9 cellular contexts compared by ENCODE assay signal in the genomic region with DNA sequence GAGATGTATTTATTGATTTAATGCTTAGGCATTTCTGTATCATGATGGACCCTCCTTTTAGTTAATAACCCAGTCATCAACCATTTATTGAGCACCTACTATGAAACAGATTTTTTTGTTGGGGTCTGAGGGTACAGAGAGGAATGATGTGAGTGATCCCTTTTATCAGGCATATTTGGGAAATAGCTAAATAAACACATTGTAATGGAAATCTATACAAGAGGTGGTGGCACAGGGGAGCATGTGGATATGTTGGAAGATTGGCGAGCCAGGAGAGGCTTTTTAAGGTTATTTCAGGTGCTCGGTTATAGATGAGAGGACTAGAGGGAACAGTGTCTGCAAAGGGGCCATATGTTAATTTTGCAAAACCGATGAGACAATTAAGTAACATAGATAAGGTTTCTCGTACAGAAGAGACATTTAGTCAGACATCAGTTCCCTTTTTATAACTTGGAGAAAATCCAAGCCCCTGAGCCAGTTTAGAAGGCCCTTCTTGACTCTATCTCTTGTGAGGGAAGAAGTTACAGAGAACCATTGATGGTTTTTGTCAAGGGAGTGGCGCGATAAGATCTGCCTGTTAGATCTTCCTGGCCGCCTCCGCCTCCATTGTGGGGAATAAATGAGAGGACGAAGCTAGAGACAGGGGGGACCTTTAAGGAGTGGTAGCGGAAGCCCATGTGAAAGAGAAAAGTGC. TPM values are rescaled to one million over a fixed set of nuclear protein-coding genes. Genes with fewer than 3 reads are reported as not detected.
DNase-seq lines count a peak whose midpoint lies in the region; TF ChIP-seq lines count a peak whose summit lies in the region.
"Had no signal": no experiment of that assay in that cellular context is flagged by ENCODE, and none has a peak within 500 bp of the region (broad histone marks: within the 10 kb centered on the region; RNA-seq: fewer than 3 reads in every experiment).

No MANE protein-coding gene starts in this region.

- no peaks in the 10 kb centered on the region for H3K9me3 ChIP-seq in neural cell (ENCODE audit: low read length)

- H3K27ac ChIP-seq in neural cell (ENCODE audit: low read length), result no peak overlapping the region

- H3K27me3 ChIP-seq in neural cell (ENCODE audit: insufficient read depth, low read depth, low read length), result no peaks in the 10 kb centered on the region

- H2AFZ ChIP-seq in neural cell (ENCODE audit: low read depth, low read length), result no peak overlapping the region

- peak overlapping the region; percentile 84 for H3K4me2 ChIP-seq in neural cell (ENCODE audit: low read length)

- no peak for TF ChIP-seq RAD21 in neural cell (conservative IDR thresholded peaks at IDR 0.05)

- H3F3A ChIP-seq in neural cell (ENCODE audit: insufficient read depth, low read length, poor library complexity, severe bottlenecking), result no peaks in the 10 kb centered on the region

- no peaks in the 10 kb centered on the region for H4K20me1 ChIP-seq in neural cell (ENCODE audit: insufficient read depth)

- peak; percentile 83 for DNase-seq in MV-4-11 (lab: John Stamatoyannopoulos, UW)
- no peak for DNase-seq in astrocyte of the cerebellum (ENCODE audit: low read depth)
- no peak for DNase-seq in NCI-H2081 treated with DMSO at 0.1 percent for 48 hours (lab: John Stamatoyannopoulos, UW)
- no peak for DNase-seq in NCI-H226
- no peak for DNase-seq in NCI-H345 (lab: John Stamatoyannopoulos, UW)
- no peak for DNase-seq in GM19240 (ENCODE audit: insufficient read length, low spot score)
- DNase-seq: dermis blood vessel endothelial cell had no signal

- no peak for TF ChIP-seq EP300 in neural cell (conservative IDR thresholded peaks at IDR 0.05; ENCODE audit: poor library complexity, severe bottlenecking)

- TF ChIP-seq CTCF in astrocyte of the cerebellum (IDR thresholded peaks at IDR 0.05; ENCODE audit: low read depth, low read length, missing control alignments) (no peak), neural cell (IDR thresholded peaks at IDR 0.05; ENCODE audit: poor library complexity, severe bottlenecking) (no peak)

- no peaks in the 10 kb centered on the region for H3K36me3 ChIP-seq in neural cell (ENCODE audit: insufficient read depth, low read length)

- no peak overlapping the region for H3K9ac ChIP-seq in neural cell (ENCODE audit: low read length)

- peaks cover 62% of the 10 kb centered on the region for H3K79me2 ChIP-seq in neural cell (replicated peaks; ENCODE audit: insufficient read depth, low read length)

- H3K9me2 ChIP-seq in neural cell (ENCODE audit: insufficient read depth, low read length), result no peaks in the 10 kb centered on the region

- in situ Hi-C loops in astrocyte of the cerebellum (cut with HindIII; ENCODE audit: low sequenced_read_pairs), result no loop called here

- H3K4me3 ChIP-seq in GM08714 (ENCODE audit: low read length) (peak overlapping the region; percentile 63), astrocyte of the cerebellum (ENCODE audit: low read depth, low read length) (peak overlapping the region; percentile 92), neural cell (ENCODE audit: low read length) (peak overlapping the region; percentile 94)

TF ChIP-seq in neural cell, 6 proteins besides CTCF, POLR2A, EP300 and RAD21:
- TF ChIP-seq POLR2AphosphoS5 (IDR thresholded peaks at IDR 0.05) (no peak), SMC3 (conservative IDR thresholded peaks at IDR 0.05; ENCODE audit: poor library complexity) (no peak), MXI1 (conservative IDR thresholded peaks at IDR 0.05; ENCODE audit: poor library complexity, severe bottlenecking) (no peak), EZH2 (IDR thresholded peaks at IDR 0.05; ENCODE audit: borderline replicate concordance, insufficient read depth, low read length, poor library complexity, severe bottlenecking) (no peak), TAF1 (IDR thresholded peaks at IDR 0.05; ENCODE audit: low read depth) (no peak)
- TF ChIP-seq, protein P1, sequence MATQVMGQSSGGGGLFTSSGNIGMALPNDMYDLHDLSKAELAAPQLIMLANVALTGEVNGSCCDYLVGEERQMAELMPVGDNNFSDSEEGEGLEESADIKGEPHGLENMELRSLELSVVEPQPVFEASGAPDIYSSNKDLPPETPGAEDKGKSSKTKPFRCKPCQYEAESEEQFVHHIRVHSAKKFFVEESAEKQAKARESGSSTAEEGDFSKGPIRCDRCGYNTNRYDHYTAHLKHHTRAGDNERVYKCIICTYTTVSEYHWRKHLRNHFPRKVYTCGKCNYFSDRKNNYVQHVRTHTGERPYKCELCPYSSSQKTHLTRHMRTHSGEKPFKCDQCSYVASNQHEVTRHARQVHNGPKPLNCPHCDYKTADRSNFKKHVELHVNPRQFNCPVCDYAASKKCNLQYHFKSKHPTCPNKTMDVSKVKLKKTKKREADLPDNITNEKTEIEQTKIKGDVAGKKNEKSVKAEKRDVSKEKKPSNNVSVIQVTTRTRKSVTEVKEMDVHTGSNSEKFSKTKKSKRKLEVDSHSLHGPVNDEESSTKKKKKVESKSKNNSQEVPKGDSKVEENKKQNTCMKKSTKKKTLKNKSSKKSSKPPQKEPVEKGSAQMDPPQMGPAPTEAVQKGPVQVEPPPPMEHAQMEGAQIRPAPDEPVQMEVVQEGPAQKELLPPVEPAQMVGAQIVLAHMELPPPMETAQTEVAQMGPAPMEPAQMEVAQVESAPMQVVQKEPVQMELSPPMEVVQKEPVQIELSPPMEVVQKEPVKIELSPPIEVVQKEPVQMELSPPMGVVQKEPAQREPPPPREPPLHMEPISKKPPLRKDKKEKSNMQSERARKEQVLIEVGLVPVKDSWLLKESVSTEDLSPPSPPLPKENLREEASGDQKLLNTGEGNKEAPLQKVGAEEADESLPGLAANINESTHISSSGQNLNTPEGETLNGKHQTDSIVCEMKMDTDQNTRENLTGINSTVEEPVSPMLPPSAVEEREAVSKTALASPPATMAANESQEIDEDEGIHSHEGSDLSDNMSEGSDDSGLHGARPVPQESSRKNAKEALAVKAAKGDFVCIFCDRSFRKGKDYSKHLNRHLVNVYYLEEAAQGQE (IDR thresholded peaks at IDR 0.05; ENCODE audit: borderline replicate concordance), result no peak

RNA-seq across cellular contexts. Expression of a gene that starts 2.0 kb away (rescaled TPM):
- 282 and 321 TPM in 2 replicates for polyA plus RNA-seq in neural cell
- 225 and 247 TPM in 2 replicates for polyA minus RNA-seq in neural cell
